Comparison of ENCODE assay signal across 14 cellular contexts in genomic region chr10:58063854-58064480, GRCh38.
DNase-seq lines count a peak whose midpoint lies in the region; ATAC-seq and TF ChIP-seq lines count a peak whose summit lies in the region.
"Had no signal": no experiment of that assay in that cellular context is flagged by ENCODE, and none has a peak within 500 bp of the region (broad histone marks: within the 10 kb centered on the region; RNA-seq: fewer than 3 reads in every experiment).

No MANE protein-coding gene starts in this region.

- CTCF ChIA-PET in WTC11 (lab: Charles Lee), result interaction anchor here (0.7 to 1.8 kb wide), 6 partner anchors 89 to 484 kb away, joined by 3 to 24 read pairs (median 10); no protein-coding TSS in a partner anchor

- POLR2A ChIA-PET in WTC11 (lab: Charles Lee), result no interaction called here

- DNase-seq in Daoy (ENCODE audit: low read depth), result peak; percentile 22
- no peak for DNase-seq in WTC11 (ENCODE audit: low spot score)
- DNase-seq in mucosa of descending colon, result peak in 2 of 3 donors; percentile 28 to 68
- no peak for DNase-seq in cerebellar nuclear complex (lab: John Stamatoyannopoulos, UW)
- no peak for DNase-seq in activated CD4-positive, alpha-beta T cell treated with anti-CD3 and anti-CD28 coated beads for 1 hour
- DNase-seq in Ammon's horn (ENCODE audit: low spot score), result no peak
- DNase-seq: C1 segment of cervical spinal cord, DMS79 treated with DMSO at 0.1 percent for 48 hours, GOT3, NCI-H1417 treated with DMSO at 0.1 percent for 48 hours, NCI-H2081, NCI-H510A, RPMI8226 had no signal

- no peaks in the 10 kb centered on the region for H3K79me2 ChIP-seq in KMS-11 (ENCODE audit: insufficient read depth, low read depth)

- peaks cover 33% of the 10 kb centered on the region for H3K4me1 Mint-ChIP-seq in WTC11

- H3K27me3 Mint-ChIP-seq in WTC11 (ENCODE audit: low read depth), result no peaks in the 10 kb centered on the region

- H3K27me3 ChIP-seq in KMS-11 (ENCODE audit: insufficient read depth, low read depth), result no peaks in the 10 kb centered on the region

- H3K9ac ChIP-seq in KMS-11, result no peak overlapping the region

- H3K4me1 ChIP-seq in KMS-11 (ENCODE audit: low read depth, poor library complexity, severe bottlenecking) (peaks cover 22% of the 10 kb centered on the region), mucosa of descending colon (ENCODE audit: low read depth) (no peaks in the 10 kb centered on the region)

- ATAC-seq in WTC11, result peak; percentile 30; the same call in 1 of the 2 replicates
- ATAC-seq in mucosa of descending colon, result peak; percentile 86

- H3K27ac Mint-ChIP-seq in WTC11, result no peak overlapping the region

- no peak overlapping the region for H3K4me3 Mint-ChIP-seq in WTC11

- H2AFZ ChIP-seq in KMS-11 (ENCODE audit: low read depth), result no peak overlapping the region

- H3K4me3 ChIP-seq in KMS-11 (IDR thresholded peaks at IDR 0.05; ENCODE audit: insufficient read depth, low read depth, low read length) (no peak overlapping the region), mucosa of descending colon (no peak overlapping the region)

- peaks cover 4% of the 10 kb centered on the region; the same call in 1 of the 2 replicates for H3K9me3 Mint-ChIP-seq in WTC11

- no peak overlapping the region for H3K27ac ChIP-seq in KMS-11

- intact Hi-C loops in mucosa of descending colon (cut with DNase I, micrococcal nuclease), result loop anchor here in 1 of 2 donors (10.0 kb wide), 1 partner anchor 729 kb away; no protein-coding TSS in a partner anchor

- no peaks in the 10 kb centered on the region for H3K36me3 Mint-ChIP-seq in WTC11

- H3K36me3 ChIP-seq in KMS-11 (ENCODE audit: insufficient read depth), result no peaks in the 10 kb centered on the region
- H3K36me3 ChIP-seq in mucosa of descending colon (ENCODE audit: low read depth), result no peaks in the 10 kb centered on the region

- no peaks in the 10 kb centered on the region for H3K9me3 ChIP-seq in mucosa of descending colon

- 0 out of 2 replicates have a peak overlapping the region, but pooled peaks have one; percentile 15 for H3K4me2 ChIP-seq in KMS-11

- H4K20me1 ChIP-seq in KMS-11 (ENCODE audit: insufficient read depth), result no peaks in the 10 kb centered on the region

- TF ChIP-seq CTCF in KMS-11 (conservative IDR thresholded peaks at IDR 0.05; ENCODE audit: low read depth, low read length) (no peak), WTC11 (IDR thresholded peaks at IDR 0.05) (no peak), mucosa of descending colon (IDR thresholded peaks at IDR 0.05) (no peak)

TF ChIP-seq in WTC11, 78 proteins besides CTCF, POLR2A, EP300 and RAD21:
- no peak for TF ChIP-seq SMAD3 (CRISPR knock-in tag; IDR thresholded peaks at IDR 0.05; ENCODE audit: borderline replicate concordance)
- no peak for TF ChIP-seq ZNF396 (CRISPR knock-in tag; IDR thresholded peaks at IDR 0.05; ENCODE audit: borderline replicate concordance)
- TF ChIP-seq SP1 (CRISPR knock-in tag; conservative IDR thresholded peaks at IDR 0.05), result no peak

Comparison
In these comparisons a context has a peak if more than half of its experiments do, and no peak if none do; other contexts are left out.
1. DNase-seq: peak in Daoy (single experiment) and mucosa of descending colon (2 of 3); none in WTC11 (single experiment), cerebellar nuclear complex (0 of 2), activated CD4-positive, alpha-beta T cell treated with anti-CD3 and anti-CD28 coated beads for 1 hour (single experiment) and Ammon's horn (single experiment).